Comparison of ENCODE assay signal across 2 cellular contexts in genomic region chr17:7328009-7328408, GRCh38.
TF ChIP-seq lines count a peak whose summit lies in the region.

No MANE protein-coding gene starts in this region.

TF ChIP-seq in A549, 52 proteins besides CTCF, POLR2A, EP300 and RAD21:
- TF ChIP-seq FOXS1 (CRISPR knock-in tag; IDR thresholded peaks at IDR 0.05): no peak
- TF ChIP-seq ZSCAN20 (CRISPR knock-in tag; IDR thresholded peaks at IDR 0.05): no peak
- no peak for TF ChIP-seq PBX3 (IDR thresholded peaks at IDR 0.05)
- TF ChIP-seq BHLHE40 (IDR thresholded peaks at IDR 0.05; ENCODE audit: low read depth, low read length): no peak
- TF ChIP-seq ELK1 (IDR thresholded peaks at IDR 0.05; ENCODE audit: low read depth, low read length): no peak
- no peak for TF ChIP-seq TFCP2L1 (CRISPR knock-in tag; IDR thresholded peaks at IDR 0.05)
- TF ChIP-seq MAFK (IDR thresholded peaks at IDR 0.05; ENCODE audit: partially characterized antibody): no peak
- TF ChIP-seq POLR2AphosphoS2 (conservative IDR thresholded peaks at IDR 0.05; ENCODE audit: low read length): no peak
- no peak for TF ChIP-seq HOXB13 (CRISPR knock-in tag; IDR thresholded peaks at IDR 0.05; ENCODE audit: low read depth)
- no peak for TF ChIP-seq KDM5A (IDR thresholded peaks at IDR 0.05)
- no peak for TF ChIP-seq SREBF2 (IDR thresholded peaks at IDR 0.05)
- TF ChIP-seq MAZ (IDR thresholded peaks at IDR 0.05; ENCODE audit: borderline replicate concordance, low read depth, low read length): no peak
- TF ChIP-seq HMGXB4 (CRISPR knock-in tag; IDR thresholded peaks at IDR 0.05; ENCODE audit: borderline replicate concordance): no peak
- no peak for TF ChIP-seq FOSB (CRISPR knock-in tag; IDR thresholded peaks at IDR 0.05)

TF ChIP-seq in GM12891, 5 proteins besides CTCF, POLR2A, EP300 and RAD21:
- TF ChIP-seq PAX5 (IDR thresholded peaks at IDR 0.05; ENCODE audit: insufficient read depth, low read length, severe bottlenecking): no peak
